1 cellular context compared by ENCODE assay signal in genomic region chr10:44334091-44334490, GRCh38.
TF ChIP-seq lines count a peak whose summit lies in the region.

No MANE protein-coding gene starts in this region.

TF ChIP-seq in IMR-90, 13 proteins besides CTCF, POLR2A, EP300 and RAD21 (continued from another document):
- TF ChIP-seq, protein P1, sequence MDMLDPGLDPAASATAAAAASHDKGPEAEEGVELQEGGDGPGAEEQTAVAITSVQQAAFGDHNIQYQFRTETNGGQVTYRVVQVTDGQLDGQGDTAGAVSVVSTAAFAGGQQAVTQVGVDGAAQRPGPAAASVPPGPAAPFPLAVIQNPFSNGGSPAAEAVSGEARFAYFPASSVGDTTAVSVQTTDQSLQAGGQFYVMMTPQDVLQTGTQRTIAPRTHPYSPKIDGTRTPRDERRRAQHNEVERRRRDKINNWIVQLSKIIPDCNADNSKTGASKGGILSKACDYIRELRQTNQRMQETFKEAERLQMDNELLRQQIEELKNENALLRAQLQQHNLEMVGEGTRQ (IDR thresholded peaks at IDR 0.05; ENCODE audit: low read depth, low read length): no peak
- TF ChIP-seq MAFK (IDR thresholded peaks at IDR 0.05; ENCODE audit: low read depth, low read length): no peak
- no peak for TF ChIP-seq MAZ (IDR thresholded peaks at IDR 0.05; ENCODE audit: borderline replicate concordance, low read depth, low read length)
- no peak for TF ChIP-seq FOS (IDR thresholded peaks at IDR 0.05; ENCODE audit: low read depth, low read length)
- TF ChIP-seq ELK1 (IDR thresholded peaks at IDR 0.05; ENCODE audit: borderline replicate concordance, low read depth, low read length): no peak
- no peak for TF ChIP-seq RFX5 (IDR thresholded peaks at IDR 0.05; ENCODE audit: low read depth, low read length)
- no peak for TF ChIP-seq CHD1 (IDR thresholded peaks at IDR 0.05; ENCODE audit: low read depth, low read length)
- TF ChIP-seq SMC3 (IDR thresholded peaks at IDR 0.05; ENCODE audit: low read depth, low read length): no peak
- TF ChIP-seq BHLHE40 (IDR thresholded peaks at IDR 0.05; ENCODE audit: low read depth, low read length): no peak
